Comparison of ENCODE assay signal across 11 cellular contexts in genomic region chr15:98874773-98875172, GRCh38.
DNase-seq lines count a peak whose midpoint lies in the region; ATAC-seq and TF ChIP-seq lines count a peak whose summit lies in the region.
"Had no signal": no experiment of that assay in that cellular context is flagged by ENCODE, and none has a peak within 500 bp of the region (broad histone marks: within the 10 kb centered on the region; RNA-seq: fewer than 3 reads in every experiment).

No MANE protein-coding gene starts in this region.

- H3K4me1 ChIP-seq in breast epithelium (peaks cover 5 to 13% of the 10 kb centered on the region in 2 donors), muscle layer of colon (ENCODE audit: insufficient read depth, low read length) (peaks cover 52% of the 10 kb centered on the region), upper lobe of right lung (peaks cover 40% of the 10 kb centered on the region)

- H3K9ac ChIP-seq in muscle layer of colon (ENCODE audit: low read length): no peak overlapping the region

- intact Hi-C loops in Right ventricle myocardium superior (cut with DNase I): no loop called here
- intact Hi-C loops in Right ventricle myocardium inferior (cut with DNase I): loop anchor here (5.0 kb wide), 1 partner anchor 183 kb away; no protein-coding TSS in a partner anchor
- intact Hi-C loops in breast epithelium (cut with DNase I; ENCODE audit: low total_unique reads): no loop called here
- intact Hi-C loops in upper lobe of right lung (cut with DNase I): no loop called here

- H3K27me3 ChIP-seq in breast epithelium (no peaks in the 10 kb centered on the region), muscle layer of colon (ENCODE audit: control insufficient read depth in 1 of 2, insufficient read depth in 2 of 2, low read length in 2 of 2) (no peaks in the 10 kb centered on the region), upper lobe of right lung (no peaks in the 10 kb centered on the region)

- peak; percentile 18 for ATAC-seq in Right ventricle myocardium superior (ENCODE audit: poor library complexity)
- ATAC-seq in Right ventricle myocardium inferior: no peak
- ATAC-seq in upper lobe of right lung: peak; percentile 45
- ATAC-seq in GM21526 (IDR thresholded peaks at IDR 0.05; ENCODE audit: low FRiP score, unreplicated experiment): no peak
- ATAC-seq: T-cell had no signal

- TF ChIP-seq CTCF in breast epithelium (IDR thresholded peaks at IDR 0.05): no peak
- no peak for TF ChIP-seq CTCF in upper lobe of right lung (IDR thresholded peaks at IDR 0.05)

- H3K27ac ChIP-seq in breast epithelium (peak overlapping the region; percentile 55 to 72), muscle layer of colon (ENCODE audit: low read depth, low read length) (peak overlapping the region; percentile 2), upper lobe of right lung (peak overlapping the region; percentile 42)

- no peak for TF ChIP-seq POLR2A in breast epithelium (IDR thresholded peaks at IDR 0.05)

- H3K9me3 ChIP-seq in breast epithelium (no peaks in the 10 kb centered on the region), muscle layer of colon (ENCODE audit: low read length) (no peaks in the 10 kb centered on the region), upper lobe of right lung (no peaks in the 10 kb centered on the region)

- H3K36me3 ChIP-seq in breast epithelium (no peaks in the 10 kb centered on the region), muscle layer of colon (ENCODE audit: insufficient read depth, low read length) (no peaks in the 10 kb centered on the region), upper lobe of right lung (no peaks in the 10 kb centered on the region)

- H3K4me3 ChIP-seq in breast epithelium (peak overlapping the region in 1 of 3 donors; percentile 40), muscle layer of colon (ENCODE audit: low read depth in 1 of 2, low read length in 2 of 2) (no peak overlapping the region), upper lobe of right lung (no peak overlapping the region)

- DNase-seq in Right ventricle myocardium superior (no peak), Right ventricle myocardium inferior (ENCODE audit: missing footprints) (no peak), breast epithelium (ENCODE audit: low spot score in 2 of 2) (no peak), upper lobe of right lung (no peak), MV-4-11 (lab: John Stamatoyannopoulos, UW) (no peak), NAMALWA (ENCODE audit: low spot score) (no peak)
- DNase-seq: KG1, NCI-H446 treated with DMSO at 0.1 percent for 48 hours, T-cell had no signal

Comparison
In these comparisons a context has a peak if more than half of its experiments do, and no peak if none do; other contexts are left out.
1. ATAC-seq: peak in Right ventricle myocardium superior (single experiment) and upper lobe of right lung (single experiment); none in Right ventricle myocardium inferior (single experiment) and GM21526 (single experiment).
2. H3K27ac ChIP-seq: peak in every context shown above with its lines; median percentile 64 in breast epithelium; 42 in upper lobe of right lung; 2 in muscle layer of colon.